ENCODE assay signal across 8 cellular contexts in the genomic region with DNA sequence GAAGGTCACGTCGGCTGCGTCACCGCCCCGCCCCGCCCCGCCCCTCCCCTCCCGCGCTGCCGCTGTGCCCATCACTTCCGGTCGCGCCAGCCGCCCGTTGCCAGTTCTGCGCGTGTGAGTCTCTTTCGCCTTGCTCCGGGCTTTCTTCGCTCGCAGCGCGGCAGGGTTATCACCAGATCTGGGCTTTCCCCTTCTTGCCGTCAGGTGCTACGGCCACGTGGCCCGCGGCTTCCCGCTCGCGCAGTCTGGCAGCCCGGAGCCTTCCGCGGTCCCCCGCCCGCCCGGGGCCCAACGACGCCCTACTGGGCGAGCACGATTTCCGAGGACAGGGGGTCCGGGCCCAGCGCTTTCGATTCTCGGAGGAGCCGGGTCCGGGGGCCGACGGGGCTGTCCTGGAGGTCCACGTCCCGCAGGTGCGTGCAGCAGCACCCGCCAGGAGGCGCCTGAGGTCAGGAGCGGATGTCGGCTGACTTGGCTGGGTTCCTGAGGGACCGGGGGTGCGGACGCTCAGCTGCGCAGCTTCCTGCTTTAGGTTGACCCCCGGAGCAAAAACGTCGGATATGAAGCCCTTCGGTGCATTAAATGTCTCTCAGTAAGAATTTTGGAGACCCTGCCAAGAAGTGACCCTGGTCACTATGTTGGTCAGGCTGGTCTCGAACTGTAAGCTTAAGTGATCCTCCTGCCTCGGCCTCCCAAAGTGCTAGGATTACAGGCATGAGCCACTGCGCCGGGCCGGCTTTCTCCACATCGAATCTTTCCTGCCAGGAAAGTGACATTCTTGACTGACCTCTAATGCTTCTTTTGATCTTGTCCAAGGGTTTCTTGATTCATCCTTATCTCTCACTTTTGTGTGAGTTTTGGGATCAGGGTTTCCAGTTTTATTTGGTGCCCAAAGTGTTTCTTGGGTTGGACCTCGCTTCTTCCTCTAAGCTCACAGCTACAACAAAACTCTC. TPM values are rescaled to one million over a fixed set of nuclear protein-coding genes. Genes with fewer than 3 reads are reported as not detected.
DNase-seq lines count a peak whose midpoint lies in the region; ATAC-seq and TF ChIP-seq lines count a peak whose summit lies in the region.

A gene with protein sequence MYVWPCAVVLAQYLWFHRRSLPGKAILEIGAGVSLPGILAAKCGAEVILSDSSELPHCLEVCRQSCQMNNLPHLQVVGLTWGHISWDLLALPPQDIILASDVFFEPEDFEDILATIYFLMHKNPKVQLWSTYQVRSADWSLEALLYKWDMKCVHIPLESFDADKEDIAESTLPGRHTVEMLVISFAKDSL (plus strand): TSS at position 74 of the 953 bp plus-strand sequence. CDS start 2,872 bp downstream, outside the sequence.

- no peak within 1 kb of the TSS for H2AFZ ChIP-seq in OCI-LY1 (ENCODE audit: low read length)
- no peak within 1 kb of the TSS for H2AFZ ChIP-seq in fibroblast of lung (ENCODE audit: low read length)

- intact Hi-C loops in CD14-positive monocyte (cut with micrococcal nuclease) = loop anchor here (1.0 to 10.0 kb wide), 4 partner anchors 8 to 55 kb away; a partner anchor contains a TSS

- DNase-seq in CD14-positive monocyte (ENCODE audit: low spot score) = peak; percentile 74
- DNase-seq in activated T-cell treated with anti-CD3 and anti-CD28 coated beads, Interleukin-2, amount 50 U/mL, for 72 hours = peak; percentile 88 to 97
- peak; percentile 66 to 77 for DNase-seq in fibroblast of lung (ENCODE audit: low read depth in 2 of 2)
- peak; percentile 78 for DNase-seq in nephron progenitor cell
- peak; percentile 92 to 93 for DNase-seq in suprapubic skin (ENCODE audit: low spot score in 2 of 2)

- TF ChIP-seq CTCF in CD14-positive monocyte (IDR thresholded peaks at IDR 0.05) (peak; percentile 93), OCI-LY1 (IDR thresholded peaks at IDR 0.05; ENCODE audit: low read length) (peak; percentile 72), fibroblast of lung (conservative IDR thresholded peaks at IDR 0.05 in 1 of 2, IDR thresholded peaks at IDR 0.05 in 1 of 2; ENCODE audit: low read depth in 1 of 2, low read length in 2 of 2) (peak; percentile 59 to 68), nephron progenitor cell (IDR thresholded peaks at IDR 0.05) (peak; percentile 53), suprapubic skin (IDR thresholded peaks at IDR 0.05) (peak; percentile 44 to 67)

- TF ChIP-seq POLR2A in GM19193 (IDR thresholded peaks at IDR 0.05; ENCODE audit: extremely low read depth, insufficient read depth, insufficient read length) (peak; percentile 87), suprapubic skin (IDR thresholded peaks at IDR 0.05) (no peak)

- H4K20me1 ChIP-seq in OCI-LY1 (ENCODE audit: insufficient read depth, low read length) (no peaks in the 10 kb centered on the region), fibroblast of lung (ENCODE audit: control insufficient read depth, extremely low read depth, insufficient read depth, low read length) (no peaks in the 10 kb centered on the region)

- H3K4me1 Mint-ChIP-seq in CD14-positive monocyte = peaks cover 40% of the 10 kb centered on the region
- H3K4me1 Mint-ChIP-seq in activated T-cell treated with anti-CD3 and anti-CD28 coated beads, Interleukin-2, amount 50 U/mL, for 72 hours (ENCODE audit: low read depth) = peaks cover 54% of the 10 kb centered on the region
- H3K4me1 Mint-ChIP-seq in nephron progenitor cell = peaks cover 27% of the 10 kb centered on the region

- H3K36me3 Mint-ChIP-seq in CD14-positive monocyte = peaks cover 41 to 61% of the 10 kb centered on the region in 2 donors
- H3K36me3 Mint-ChIP-seq in activated T-cell treated with anti-CD3 and anti-CD28 coated beads, Interleukin-2, amount 50 U/mL, for 72 hours (ENCODE audit: insufficient read depth in 2 of 2) = peaks cover 10 to 35% of the 10 kb centered on the region in 2 donors
- peaks cover 41% of the 10 kb centered on the region for H3K36me3 Mint-ChIP-seq in nephron progenitor cell (ENCODE audit: low read depth)

- H3K4me2 ChIP-seq in OCI-LY1 (ENCODE audit: low read length) = peak within 1 kb of the TSS; percentile 94
- H3K4me2 ChIP-seq in fibroblast of lung (ENCODE audit: extremely low read depth, insufficient read depth, low read length) = peak within 1 kb of the TSS; percentile 85

- no peaks in the 10 kb centered on the region for H3K27me3 ChIP-seq in OCI-LY1 (ENCODE audit: insufficient read depth, low read length)
- H3K27me3 ChIP-seq in fibroblast of lung (ENCODE audit: control insufficient read depth, insufficient read depth, low read length) = no peaks in the 10 kb centered on the region
- no peaks in the 10 kb centered on the region for H3K27me3 ChIP-seq in suprapubic skin

- no peaks in the 10 kb centered on the region for H3K9me2 ChIP-seq in OCI-LY1 (ENCODE audit: low read depth, low read length)

- H3K9me3 ChIP-seq in OCI-LY1 (ENCODE audit: low read length) = no peaks in the 10 kb centered on the region
- H3K9me3 ChIP-seq in fibroblast of lung (ENCODE audit: control insufficient read depth, insufficient read depth, low read depth, low read length) = no peaks in the 10 kb centered on the region
- no peaks in the 10 kb centered on the region for H3K9me3 ChIP-seq in suprapubic skin

- WGBS in suprapubic skin = 1% methylated on average over 51 of the region's 72 CpGs

- TF ChIP-seq EP300 in suprapubic skin (IDR thresholded peaks at IDR 0.05) = no peak

- H3K79me2 ChIP-seq in OCI-LY1 (ENCODE audit: insufficient read depth, low read length) (peaks cover 13% of the 10 kb centered on the region), fibroblast of lung (ENCODE audit: control insufficient read depth, insufficient read depth, low read length) (peaks cover 62% of the 10 kb centered on the region)

- H3K4me3 ChIP-seq in OCI-LY1 (ENCODE audit: low read depth, low read length, poor library complexity, severe bottlenecking) (peak within 1 kb of the TSS; percentile 93), fibroblast of lung (replicated peaks in 1 of 4; ENCODE audit: control extremely low read depth in 1 of 4, insufficient read depth in 1 of 4, low read depth in 3 of 4, low read length in 4 of 4) (peak within 1 kb of the TSS; percentile 85 to 89 (median 88)), suprapubic skin (peak within 1 kb of the TSS; percentile 83)

- peak within 1 kb of the TSS; percentile 92 for H3K27ac ChIP-seq in OCI-LY1 (ENCODE audit: low read depth, low read length, poor library complexity, severe bottlenecking)
- peak within 1 kb of the TSS; percentile 98 for H3K27ac ChIP-seq in fibroblast of lung (ENCODE audit: insufficient read depth, low read length)
- peak within 1 kb of the TSS; percentile 97 for H3K27ac ChIP-seq in suprapubic skin

- peaks cover 0 to 2% (median 0%) of the 10 kb centered on the region in 3 donors for H3K27me3 Mint-ChIP-seq in CD14-positive monocyte (ENCODE audit: low read depth in 3 of 3)
- no peaks in the 10 kb centered on the region for H3K27me3 Mint-ChIP-seq in activated T-cell treated with anti-CD3 and anti-CD28 coated beads, Interleukin-2, amount 50 U/mL, for 72 hours (ENCODE audit: low read depth)
- no peaks in the 10 kb centered on the region for H3K27me3 Mint-ChIP-seq in nephron progenitor cell (ENCODE audit: low read depth, poor library complexity)

- H3K9me3 Mint-ChIP-seq in CD14-positive monocyte (peaks cover 0 to 2% (median 0%) of the 10 kb centered on the region in 7 donors), nephron progenitor cell (no peaks in the 10 kb centered on the region)
- H3K9me3 Mint-ChIP-seq in activated T-cell treated with anti-CD3 and anti-CD28 coated beads, Interleukin-2, amount 50 U/mL, for 72 hours = no peaks in the 10 kb centered on the region

- H3K27ac Mint-ChIP-seq in CD14-positive monocyte (peak within 1 kb of the TSS; percentile 94 to 98 (median 97)), nephron progenitor cell (peak within 1 kb of the TSS; percentile 97)
- peak within 1 kb of the TSS; percentile 99 for H3K27ac Mint-ChIP-seq in activated T-cell treated with anti-CD3 and anti-CD28 coated beads, Interleukin-2, amount 50 U/mL, for 72 hours

- peaks cover 7% of the 10 kb centered on the region for H3F3A ChIP-seq in OCI-LY1 (ENCODE audit: insufficient read depth, low read length)

- peak; percentile 66 for ATAC-seq in HG03439 (IDR thresholded peaks at IDR 0.05; ENCODE audit: unreplicated experiment)
- peak; percentile 74 to 75 for ATAC-seq in activated T-cell treated with anti-CD3 and anti-CD28 coated beads, Interleukin-2, amount 50 U/mL, for 72 hours (replicated peaks in 1 of 2)

- H3K4me1 ChIP-seq in OCI-LY1 (ENCODE audit: insufficient read depth, low read length, severe bottlenecking) (peaks cover 40% of the 10 kb centered on the region), fibroblast of lung (ENCODE audit: control insufficient read depth, extremely low read depth, insufficient read depth, low read length) (no peaks in the 10 kb centered on the region), suprapubic skin (peaks cover 59% of the 10 kb centered on the region)

- peaks cover 56% of the 10 kb centered on the region for H3K36me3 ChIP-seq in OCI-LY1 (ENCODE audit: insufficient read depth, low read length)
- peaks cover 7% of the 10 kb centered on the region for H3K36me3 ChIP-seq in fibroblast of lung (ENCODE audit: control insufficient read depth, insufficient read depth, low read length)
- peaks cover 36% of the 10 kb centered on the region for H3K36me3 ChIP-seq in suprapubic skin

- peak within 1 kb of the TSS; percentile 92 to 95 for H3K4me3 Mint-ChIP-seq in CD14-positive monocyte
- H3K4me3 Mint-ChIP-seq in activated T-cell treated with anti-CD3 and anti-CD28 coated beads, Interleukin-2, amount 50 U/mL, for 72 hours = peak within 1 kb of the TSS; percentile 92 to 100
- peak within 1 kb of the TSS; percentile 90 for H3K4me3 Mint-ChIP-seq in nephron progenitor cell

- H3K9ac ChIP-seq in OCI-LY1 (ENCODE audit: low read length) (peak within 1 kb of the TSS; percentile 99), fibroblast of lung (ENCODE audit: insufficient read depth, low read length) (peak within 1 kb of the TSS; percentile 99)

RNA-seq across cellular contexts. Expression of the gene that starts here (rescaled TPM):
- polyA plus RNA-seq in CD14-positive monocyte (10 to 100 TPM; 56.5 to 71.3 TPM), fibroblast of lung (34.5 and 35.1 TPM in 2 replicates)
- 10 to 100 TPM; 25.4 to 30.7 TPM for total RNA-seq in activated T-cell treated with anti-CD3 and anti-CD28 coated beads, Interleukin-2, amount 50 U/mL, for 72 hours
- total RNA-seq in fibroblast of lung (21.1 and 26.4 TPM in 2 replicates), suprapubic skin (10 to 100 TPM; 20.6 to 29.9 (median 23.0) TPM)
- 28.1 and 31.8 TPM in 2 replicates for polyA plus RNA-seq in fibroblast of lung (2012)
- polyA minus RNA-seq in fibroblast of lung (ENCODE audit: low replicate concordance) = 9.5 and 15.8 TPM in 2 replicates

Comparison
In these comparisons a context has a peak if more than half of its experiments do, and no peak if none do; other contexts are left out.
1. Peak in every context shown above with its lines: DNase-seq, ATAC-seq, H3K4me3 ChIP-seq and H3K27ac ChIP-seq.